12 cellular contexts compared by ENCODE assay signal in the genomic region with DNA sequence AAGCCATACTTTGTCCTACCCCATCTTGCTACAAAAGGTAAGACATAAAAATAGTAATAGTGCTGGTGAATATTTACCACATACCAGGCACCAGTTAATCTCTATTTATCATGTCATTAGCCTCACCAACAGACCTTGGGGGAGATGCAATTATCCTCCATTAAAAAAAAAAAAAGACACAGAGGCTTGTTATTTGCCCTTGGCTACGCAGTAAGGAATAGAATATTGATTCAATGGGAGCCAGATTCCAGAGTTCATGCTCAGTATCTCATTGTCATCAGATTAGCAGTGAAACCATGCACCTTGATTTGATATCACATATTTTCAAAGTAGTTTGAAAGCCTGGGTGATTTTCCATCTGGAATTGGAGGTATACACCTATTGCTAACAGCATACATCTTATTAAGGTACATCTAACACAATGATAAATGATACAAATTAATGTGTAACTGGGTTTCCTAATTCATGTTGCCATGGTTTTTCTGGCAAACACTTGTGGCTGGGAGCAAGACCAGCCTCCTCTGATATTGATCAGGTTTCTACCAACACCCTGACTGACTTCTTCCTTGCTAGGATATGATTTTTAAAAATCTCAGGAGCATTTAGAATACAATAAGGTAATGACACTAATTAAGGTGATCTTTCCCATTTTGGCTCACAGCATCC.
"Had no signal": no experiment of that assay in that cellular context is flagged by ENCODE, and none has a peak within 500 bp of the region (broad histone marks: within the 10 kb centered on the region; RNA-seq: fewer than 3 reads in every experiment).

No MANE protein-coding gene starts in this region.

- ATAC-seq: activated CD4-positive, CD25-positive, alpha-beta regulatory T cell treated with anti-CD3 and anti-CD28 coated beads, Interleukin-2, amount 50 U/mL, for 24 hours; effector memory CD8-positive, alpha-beta T cell; stimulated activated memory B cell treated with anti-CD40 and anti-IgM and Interleukin-4, amounts not matched to agents 10 μg/mL and 1 μg/mL and 100 μg/mL, for 72 hours had no signal

- H3K9me3 Mint-ChIP-seq: activated naive CD4-positive, alpha-beta T cell treated with anti-CD3 and anti-CD28 coated beads, Interleukin-2, amount 50 U/mL, for 24 hours; central memory CD8-positive, alpha-beta T cell; effector memory CD8-positive, alpha-beta T cell; neural progenitor cell; stimulated activated memory B cell treated with anti-CD40 and anti-IgM and Interleukin-4, amounts not matched to agents 10 μg/mL and 1 μg/mL and 100 μg/mL, for 72 hours; T-helper 2 cell treated with Interferon-gamma antibody and Interleukin-4, amounts not matched to agents 5 μg/mL and 100 μg/mL, for 36 hours had no signal

- H3K4me3 Mint-ChIP-seq: activated naive CD4-positive, alpha-beta T cell treated with anti-CD3 and anti-CD28 coated beads, Interleukin-2, amount 50 U/mL, for 24 hours; central memory CD8-positive, alpha-beta T cell; effector memory CD8-positive, alpha-beta T cell; neural progenitor cell; stimulated activated memory B cell treated with anti-CD40 and anti-IgM and Interleukin-4, amounts not matched to agents 10 μg/mL and 1 μg/mL and 100 μg/mL, for 72 hours; T-helper 2 cell treated with Interferon-gamma antibody and Interleukin-4, amounts not matched to agents 5 μg/mL and 100 μg/mL, for 36 hours had no signal

- H3K27me3 Mint-ChIP-seq: central memory CD8-positive, alpha-beta T cell; effector memory CD8-positive, alpha-beta T cell; stimulated activated memory B cell treated with anti-CD40 and anti-IgM and Interleukin-4, amounts not matched to agents 10 μg/mL and 1 μg/mL and 100 μg/mL, for 72 hours had no signal

- DNase-seq: activated effector memory CD4-positive, alpha-beta T cell treated with Interleukin-2 at 50 U/mL for 16 hours; activated T-cell treated with anti-CD3 and anti-CD28 coated beads, Interleukin-2, amount 50 U/mL, for 1 hour; effector memory CD8-positive, alpha-beta T cell; erythroblast; kidney; transverse colon had no signal

- H3K36me3 Mint-ChIP-seq: activated naive CD4-positive, alpha-beta T cell treated with anti-CD3 and anti-CD28 coated beads, Interleukin-2, amount 50 U/mL, for 24 hours; stimulated activated memory B cell treated with anti-CD40 and anti-IgM and Interleukin-4, amounts not matched to agents 10 μg/mL and 1 μg/mL and 100 μg/mL, for 72 hours had no signal

- H3K4me1 Mint-ChIP-seq: activated naive CD4-positive, alpha-beta T cell treated with anti-CD3 and anti-CD28 coated beads, Interleukin-2, amount 50 U/mL, for 24 hours; central memory CD8-positive, alpha-beta T cell; stimulated activated memory B cell treated with anti-CD40 and anti-IgM and Interleukin-4, amounts not matched to agents 10 μg/mL and 1 μg/mL and 100 μg/mL, for 72 hours had no signal

- H3K27ac Mint-ChIP-seq: activated naive CD4-positive, alpha-beta T cell treated with anti-CD3 and anti-CD28 coated beads, Interleukin-2, amount 50 U/mL, for 24 hours; effector memory CD8-positive, alpha-beta T cell; neural progenitor cell; stimulated activated memory B cell treated with anti-CD40 and anti-IgM and Interleukin-4, amounts not matched to agents 10 μg/mL and 1 μg/mL and 100 μg/mL, for 72 hours; T-helper 2 cell treated with Interferon-gamma antibody and Interleukin-4, amounts not matched to agents 5 μg/mL and 100 μg/mL, for 36 hours had no signal
